ENCODE assay signal across 21 cellular contexts in genomic region chr18:77571743-77572142, GRCh38.
"Had no signal": no experiment of that assay in that cellular context is flagged by ENCODE, and none has a peak within 500 bp of the region (broad histone marks: within the 10 kb centered on the region; RNA-seq: fewer than 3 reads in every experiment).

No MANE protein-coding gene starts in this region.

- H3K36me3 ChIP-seq: colonic mucosa, esophagus squamous epithelium, gastrocnemius medialis, heart right ventricle, left lung, lower lobe of right lung had no signal

- DNase-seq: colonic mucosa; cortex of kidney; effector CD8-positive, alpha-beta T cell; effector memory CD8-positive, alpha-beta T cell; endodermal cell; erythroblast; esophagus squamous epithelium; foreskin fibroblast; foreskin melanocyte; gastrocnemius medialis; glutamatergic neuron; head of caudate nucleus; heart right ventricle; hippocampal formation; left cardiac atrium; left lung; left ventricle myocardium superior; lower lobe of right lung; mesenchymal stem cell; mucosa of descending colon had no signal

- H3K9me3 ChIP-seq: colonic mucosa, esophagus squamous epithelium, gastrocnemius medialis, lower lobe of right lung, mucosa of descending colon had no signal

- H3K27me3 ChIP-seq: colonic mucosa, gastrocnemius medialis had no signal

- H3K27ac ChIP-seq: colonic mucosa, epithelial cell of prostate, esophagus squamous epithelium, gastrocnemius medialis, heart right ventricle, left lung, lower lobe of right lung had no signal

- H3K4me3 ChIP-seq: colonic mucosa, esophagus squamous epithelium, gastrocnemius medialis, heart right ventricle, left lung, lower lobe of right lung, mucosa of descending colon had no signal

- H3K4me1 ChIP-seq: colonic mucosa, esophagus squamous epithelium, gastrocnemius medialis, heart right ventricle, left lung, lower lobe of right lung had no signal
